1 cellular context compared by ENCODE assay signal in the genomic region with DNA sequence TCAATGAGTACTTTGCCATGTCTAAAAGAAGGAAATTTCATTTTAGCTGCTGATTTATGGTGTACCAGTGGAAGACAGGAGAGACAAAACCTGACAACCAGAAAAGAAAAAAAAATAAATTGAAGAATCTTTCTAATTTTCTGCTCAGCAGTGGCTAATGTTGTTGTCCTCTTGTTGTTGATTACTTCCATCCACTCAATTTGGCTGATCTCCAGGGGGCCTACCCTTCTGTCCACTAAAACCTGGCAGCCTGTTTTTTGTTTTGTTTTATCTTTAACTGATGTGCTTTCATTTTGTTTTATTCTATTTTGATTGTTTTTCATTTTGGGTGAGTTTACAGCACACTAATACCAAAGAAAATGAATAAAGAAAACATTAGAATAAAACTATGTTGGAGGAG.
TF ChIP-seq lines count a peak whose summit lies in the region.

No MANE protein-coding gene starts in this region.

TF ChIP-seq in IMR-90, 13 proteins besides CTCF, POLR2A, EP300 and RAD21:
- TF ChIP-seq FOS (IDR thresholded peaks at IDR 0.05; ENCODE audit: low read depth, low read length), result no peak
- TF ChIP-seq, protein P1, sequence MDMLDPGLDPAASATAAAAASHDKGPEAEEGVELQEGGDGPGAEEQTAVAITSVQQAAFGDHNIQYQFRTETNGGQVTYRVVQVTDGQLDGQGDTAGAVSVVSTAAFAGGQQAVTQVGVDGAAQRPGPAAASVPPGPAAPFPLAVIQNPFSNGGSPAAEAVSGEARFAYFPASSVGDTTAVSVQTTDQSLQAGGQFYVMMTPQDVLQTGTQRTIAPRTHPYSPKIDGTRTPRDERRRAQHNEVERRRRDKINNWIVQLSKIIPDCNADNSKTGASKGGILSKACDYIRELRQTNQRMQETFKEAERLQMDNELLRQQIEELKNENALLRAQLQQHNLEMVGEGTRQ (IDR thresholded peaks at IDR 0.05; ENCODE audit: low read depth, low read length), result no peak
- no peak for TF ChIP-seq NFE2L2 (IDR thresholded peaks at IDR 0.05; ENCODE audit: low read depth, low read length)
- no peak for TF ChIP-seq RFX5 (IDR thresholded peaks at IDR 0.05; ENCODE audit: low read depth, low read length)
- TF ChIP-seq MAFK (IDR thresholded peaks at IDR 0.05; ENCODE audit: low read depth, low read length), result no peak
- TF ChIP-seq, protein P2, sequence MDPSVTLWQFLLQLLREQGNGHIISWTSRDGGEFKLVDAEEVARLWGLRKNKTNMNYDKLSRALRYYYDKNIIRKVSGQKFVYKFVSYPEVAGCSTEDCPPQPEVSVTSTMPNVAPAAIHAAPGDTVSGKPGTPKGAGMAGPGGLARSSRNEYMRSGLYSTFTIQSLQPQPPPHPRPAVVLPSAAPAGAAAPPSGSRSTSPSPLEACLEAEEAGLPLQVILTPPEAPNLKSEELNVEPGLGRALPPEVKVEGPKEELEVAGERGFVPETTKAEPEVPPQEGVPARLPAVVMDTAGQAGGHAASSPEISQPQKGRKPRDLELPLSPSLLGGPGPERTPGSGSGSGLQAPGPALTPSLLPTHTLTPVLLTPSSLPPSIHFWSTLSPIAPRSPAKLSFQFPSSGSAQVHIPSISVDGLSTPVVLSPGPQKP (IDR thresholded peaks at IDR 0.05; ENCODE audit: borderline replicate concordance, low read depth, low read length), result no peak
- TF ChIP-seq CEBPB (IDR thresholded peaks at IDR 0.05; ENCODE audit: low read depth, low read length), result no peak
- no peak for TF ChIP-seq BHLHE40 (IDR thresholded peaks at IDR 0.05; ENCODE audit: low read depth, low read length)
- no peak for TF ChIP-seq MAZ (IDR thresholded peaks at IDR 0.05; ENCODE audit: borderline replicate concordance, low read depth, low read length)
- no peak for TF ChIP-seq RCOR1 (IDR thresholded peaks at IDR 0.05; ENCODE audit: insufficient replicate concordance, low read length)
